ENCODE assay signal across 30 cellular contexts in genomic region chr19:35861640-35862160, GRCh38. TPM values are rescaled to one million over a fixed set of nuclear protein-coding genes. Genes with fewer than 3 reads are reported as not detected.
DNase-seq lines count a peak whose midpoint lies in the region; ATAC-seq and TF ChIP-seq lines count a peak whose summit lies in the region.
"Had no signal": no experiment of that assay in that cellular context is flagged by ENCODE, and none has a peak within 500 bp of the region (broad histone marks: within the 10 kb centered on the region; RNA-seq: fewer than 3 reads in every experiment).

No MANE protein-coding gene starts in this region.

- H2AFZ ChIP-seq in H9 (ENCODE audit: low read length): no peak overlapping the region

- H3K4me3 ChIP-seq in ectodermal cell (ENCODE audit: insufficient read depth, low read depth, low read length) (peak overlapping the region; percentile 39), iPS-20b (ENCODE audit: low read length) (peak overlapping the region; percentile 53)
- H3K4me3 ChIP-seq: prostate gland, SK-N-MC, tibial artery had no signal

- H3K27ac ChIP-seq in H9 (ENCODE audit: insufficient read length, low read depth, low read length) (no peak overlapping the region), ectodermal cell (ENCODE audit: insufficient read depth, low read depth, low read length, poor library complexity, severe bottlenecking) (peak overlapping the region; percentile 72), iPS-20b (ENCODE audit: low read length) (no peak overlapping the region), caudate nucleus (ENCODE audit: low read depth, low read length) (no peak overlapping the region)
- H3K27ac ChIP-seq: BLaER1 treated with 17β-estradiol and CSF1 and Interleukin-3, amounts not matched to agents 10 nM and 100 nM; prostate gland; SK-N-MC; tibial artery had no signal

- H3K23ac ChIP-seq in H9 (ENCODE audit: insufficient read length, low read depth, low read length): no peak overlapping the region

- H3K36me3 Mint-ChIP-seq in H9 (ENCODE audit: insufficient read depth in 1 of 3, low read depth in 3 of 3) (peaks cover 3 to 4% (median 4%) of the 10 kb centered on the region in 3 experiments; a peak in 3 of 7 replicates), progenitor cell of endocrine pancreas (ENCODE audit: insufficient read depth) (peaks cover 29% of the 10 kb centered on the region)

- H2BK20ac ChIP-seq in H9 (ENCODE audit: low read depth, low read length, poor library complexity, severe bottlenecking): no peak overlapping the region

- 0 out of 2 replicates have a peak overlapping the region, but pooled peaks have one; percentile 19 for H3K14ac ChIP-seq in H9 (ENCODE audit: insufficient read depth, low read length)

- H2BK12ac ChIP-seq in H9 (ENCODE audit: insufficient read length, low read depth, low read length): no peak overlapping the region

- H3K4me2 ChIP-seq in H9 (ENCODE audit: insufficient read depth, insufficient read length, low read length): peak overlapping the region; percentile 71
- H3K4me2 ChIP-seq: BLaER1 treated with 17β-estradiol and CSF1 and Interleukin-3, amounts not matched to agents 10 nM and 100 nM had no signal

- H3K4me3 Mint-ChIP-seq in H9: peak overlapping the region; percentile 62 to 81
- H3K4me3 Mint-ChIP-seq in progenitor cell of endocrine pancreas (ENCODE audit: low read depth): peak overlapping the region; percentile 71
- H3K4me3 Mint-ChIP-seq: effector memory CD8-positive, alpha-beta T cell; T-helper 1 cell treated with Interleukin-12 subunit alpha and Interleukin-12 subunit beta and Interleukin-4 antibody, amounts not matched to agents 30 μg/mL and 1 μg/mL, for 36 hours had no signal

- no peak overlapping the region for H4K8ac ChIP-seq in H9 (replicated peaks; ENCODE audit: insufficient read length, low read depth, low read length)

- DNase-seq in H9 (no peak), progenitor cell of endocrine pancreas (ENCODE audit: low spot score, unreplicated experiment) (no peak), NCI-H524 treated with DMSO at 0.1 percent for 48 hours (lab: John Stamatoyannopoulos, UW) (no peak), caudate nucleus (lab: John Stamatoyannopoulos, UW) (no peak)
- DNase-seq: activated CD4-positive, alpha-beta T cell treated with anti-CD3 and anti-CD28 coated beads, Interleukin-2, amount 50 U/mL, for 1 hour; activated CD4-positive, CD25-positive, alpha-beta regulatory T cell; activated naive CD4-positive, alpha-beta T cell; activated T-cell treated with anti-CD3 and anti-CD28 coated beads, Interleukin-2, amount 50 U/mL, for 72 hours; central memory CD4-positive, alpha-beta T cell; cortex of kidney; effector memory CD8-positive, alpha-beta T cell; mammary epithelial cell; NCI-H1092; NCI-H1694; stimulated activated CD4-positive, alpha-beta T cell treated with anti-CD3 and anti-CD28 coated beads, Interleukin-12 subunit alpha, Interleukin-12 subunit beta, amount 100 ng/mL, for 4 hours; stimulated activated CD4-positive, alpha-beta T cell treated with anti-CD3 and anti-CD28 coated beads, Interleukin-2, amount 100 ng/mL, for 48 hours; tibial artery had no signal

- H3K36me3 ChIP-seq in ectodermal cell (ENCODE audit: control insufficient read depth, insufficient read depth, low read length): peaks cover 3% of the 10 kb centered on the region
- no peaks in the 10 kb centered on the region for H3K36me3 ChIP-seq in iPS-20b (ENCODE audit: insufficient read depth, low read depth, low read length)
- H3K36me3 ChIP-seq: BLaER1 treated with 17β-estradiol and CSF1 and Interleukin-3, amounts not matched to agents 10 nM and 100 nM; prostate gland; tibial artery had no signal

- H2AK5ac ChIP-seq in H9 (ENCODE audit: insufficient read length, low read length): no peak overlapping the region

- H3K79me1 ChIP-seq in H9 (ENCODE audit: insufficient read depth, low read depth, low read length, poor library complexity, severe bottlenecking): no peaks in the 10 kb centered on the region

- H3K9me3 Mint-ChIP-seq in H9 (no peaks in the 10 kb centered on the region; a peak in 1 of 5 replicates), progenitor cell of endocrine pancreas (ENCODE audit: low read depth) (no peaks in the 10 kb centered on the region)
- H3K9me3 Mint-ChIP-seq: activated T-cell treated with anti-CD3 and anti-CD28 coated beads, Interleukin-2, amount 50 U/mL, for 72 hours; effector memory CD8-positive, alpha-beta T cell; T-helper 1 cell treated with Interleukin-12 subunit alpha and Interleukin-12 subunit beta and Interleukin-4 antibody, amounts not matched to agents 30 μg/mL and 1 μg/mL, for 36 hours had no signal

- no peak overlapping the region for H2BK120ac ChIP-seq in H9 (ENCODE audit: low read depth, low read length, poor library complexity, severe bottlenecking)

- peaks cover 3% of the 10 kb centered on the region for H4K20me1 ChIP-seq in H9 (ENCODE audit: control insufficient read depth, insufficient read depth, insufficient read length)

- H2BK15ac ChIP-seq in H9 (ENCODE audit: low read depth, low read length): no peak overlapping the region

- H3K9me3 ChIP-seq in H9 (ENCODE audit: control insufficient read depth, low read depth, low read length) (no peaks in the 10 kb centered on the region), ectodermal cell (ENCODE audit: control insufficient read depth, low read length) (no peaks in the 10 kb centered on the region), iPS-20b (ENCODE audit: insufficient read depth, low read depth, low read length) (no peaks in the 10 kb centered on the region)
- H3K9me3 ChIP-seq: prostate gland had no signal

- ATAC-seq in SK-N-SH treated with all-trans-retinoic acid at 6 μM for 48 hours: no peak
- ATAC-seq: effector memory CD8-positive, alpha-beta T cell; sciatic nerve had no signal

- H3K79me2 ChIP-seq in H9 (ENCODE audit: insufficient read depth, low read length): no peaks in the 10 kb centered on the region

- H3K27me3 Mint-ChIP-seq in H9 (ENCODE audit: low read depth): peaks cover 92% of the 10 kb centered on the region
- H3K27me3 Mint-ChIP-seq in progenitor cell of endocrine pancreas: peaks cover 20% of the 10 kb centered on the region

- peaks cover 10% of the 10 kb centered on the region for H3K23me2 ChIP-seq in H9 (ENCODE audit: insufficient read length, low read depth, low read length, poor library complexity, severe bottlenecking)

- no peak overlapping the region for H3K27ac Mint-ChIP-seq in H9
- peak overlapping the region; percentile 90 for H3K27ac Mint-ChIP-seq in progenitor cell of endocrine pancreas
- H3K27ac Mint-ChIP-seq: activated T-cell treated with anti-CD3 and anti-CD28 coated beads, Interleukin-2, amount 50 U/mL, for 72 hours; effector memory CD8-positive, alpha-beta T cell; T-helper 1 cell treated with Interleukin-12 subunit alpha and Interleukin-12 subunit beta and Interleukin-4 antibody, amounts not matched to agents 30 μg/mL and 1 μg/mL, for 36 hours had no signal

- no peak overlapping the region for H4K5ac ChIP-seq in H9 (ENCODE audit: insufficient read length, low read depth, low read length)

- no peak overlapping the region for H2BK5ac ChIP-seq in H9 (ENCODE audit: insufficient read length, low read length)

- no peaks in the 10 kb centered on the region for H3K4me1 ChIP-seq in H9 (ENCODE audit: insufficient read depth, low read length)
- peaks cover 20% of the 10 kb centered on the region for H3K4me1 ChIP-seq in ectodermal cell (ENCODE audit: control insufficient read depth, insufficient read depth, low read length)
- no peaks in the 10 kb centered on the region for H3K4me1 ChIP-seq in iPS-20b (ENCODE audit: insufficient read depth, low read length)
- H3K4me1 ChIP-seq: prostate gland had no signal

- WGBS in H9 (ENCODE audit: extremely low coverage, insufficient read length, low lambda C conversion rate): no CpG with 5 or more reads among the region's 19 CpGs
- 47 to 52% methylated on average over 19 of the region's 19 CpGs for WGBS in ectodermal cell, 2 experiments

- H3K56ac ChIP-seq in H9 (ENCODE audit: insufficient read length, low read depth, low read length): no peak overlapping the region

- H3K27me3 ChIP-seq in H9 (ENCODE audit: insufficient read depth, low read length) (peaks cover 4% of the 10 kb centered on the region; the same call in 1 of the 2 replicates), ectodermal cell (ENCODE audit: control insufficient read depth, insufficient read depth, low read length, poor library complexity, severe bottlenecking) (peaks cover 59% of the 10 kb centered on the region), iPS-20b (ENCODE audit: insufficient read depth, low read length) (peaks cover 72% of the 10 kb centered on the region)

- no peak overlapping the region for H3T11ph ChIP-seq in H9 (ENCODE audit: low read length)

- no peak overlapping the region for H3K18ac ChIP-seq in H9 (ENCODE audit: insufficient read length, low read depth, low read length)

- H3K4me1 Mint-ChIP-seq in H9 (peaks cover 9 to 13% of the 10 kb centered on the region in 2 experiments), progenitor cell of endocrine pancreas (ENCODE audit: low read depth) (peaks cover 35% of the 10 kb centered on the region)

- H3K9ac ChIP-seq in H9 (ENCODE audit: extremely low read depth, insufficient read length, low read length) (peak overlapping the region; percentile 0), iPS-20b (ENCODE audit: low read depth, low read length) (no peak overlapping the region; the same call in 1 of the 2 replicates)
- H3K9ac ChIP-seq: BLaER1 treated with 17β-estradiol and CSF1 and Interleukin-3, amounts not matched to agents 10 nM and 100 nM had no signal

- no peak for TF ChIP-seq CTCF in H9 (conservative IDR thresholded peaks at IDR 0.05)
- no peak for TF ChIP-seq CTCF in progenitor cell of endocrine pancreas (IDR thresholded peaks at IDR 0.05; ENCODE audit: unreplicated experiment)

- no peak overlapping the region for H3K4ac ChIP-seq in H9 (ENCODE audit: low read depth, low read length)

- H4K91ac ChIP-seq in H9 (ENCODE audit: insufficient read length, low read depth, low read length): no peak overlapping the region

RNA-seq across cellular contexts. Expression of gene KIRREL2, which starts 5.0 kb away (rescaled TPM):
- 3.1 and 3.6 TPM in 2 replicates for total RNA-seq in H9 (2021)
- polyA plus RNA-seq in ectodermal cell (2013, experiment 1 of 4): 10.8 TPM
- 11.1 TPM for polyA plus RNA-seq in ectodermal cell (2013, experiment 2 of 4)
- polyA plus RNA-seq in ectodermal cell (2013, experiment 3 of 4): 10.9 TPM
- 11.4 TPM for polyA plus RNA-seq in ectodermal cell (2013, experiment 4 of 4)
- total RNA-seq in progenitor cell of endocrine pancreas: 97.5 and 100.0 TPM in 2 replicates
- total RNA-seq: mammary epithelial cell had no signal

RNA-seq across cellular contexts. Expression of gene APLP1, which starts 6.7 kb away (rescaled TPM):
- 29.9 and 36.9 TPM in 2 replicates for total RNA-seq in H9 (2021)
- polyA plus RNA-seq in ectodermal cell (2013, experiment 1 of 4): 259 TPM
- 250 TPM for polyA plus RNA-seq in ectodermal cell (2013, experiment 2 of 4)
- polyA plus RNA-seq in ectodermal cell (2013, experiment 3 of 4): 227 TPM
- polyA plus RNA-seq in ectodermal cell (2013, experiment 4 of 4): 275 TPM
- 134 and 135 TPM in 2 replicates for total RNA-seq in progenitor cell of endocrine pancreas

RNA-seq across cellular contexts. Expression of gene NPHS1, which starts 9.4 kb away (rescaled TPM):
- total RNA-seq in H9 (2021): 0.83 and 1.1 TPM in 2 replicates
- 0.83 TPM for polyA plus RNA-seq in ectodermal cell (2013, experiment 1 of 4)
- 1.2 TPM for polyA plus RNA-seq in ectodermal cell (2013, experiment 2 of 4)
- polyA plus RNA-seq in ectodermal cell (2013, experiment 3 of 4): 1.4 TPM
- polyA plus RNA-seq in ectodermal cell (2013, experiment 4 of 4): 1.3 TPM
- 15.7 and 17.5 TPM in 2 replicates for total RNA-seq in progenitor cell of endocrine pancreas
- total RNA-seq: fibroblast of villous mesenchyme, G401, left colon, mammary epithelial cell, OCI-LY7, sciatic nerve had no signal
- polyA plus RNA-seq: esophagus, mammary epithelial cell had no signal

RNA-seq across cellular contexts. Expression of gene NFKBID, which starts 38.6 kb away (rescaled TPM):
- total RNA-seq in H9 (2021) (18.4 and 18.8 TPM in 2 replicates), progenitor cell of endocrine pancreas (11.4 and 13.9 TPM in 2 replicates)
- polyA plus RNA-seq in ectodermal cell (2013, experiment 1 of 4): 6.9 TPM
- polyA plus RNA-seq in ectodermal cell (2013, experiment 2 of 4): 8.1 TPM
- 5.7 TPM for polyA plus RNA-seq in ectodermal cell (2013, experiment 3 of 4)
- polyA plus RNA-seq in ectodermal cell (2013, experiment 4 of 4): 10.5 TPM

RNA-seq across cellular contexts. Expression of gene HCST, which starts 40.6 kb away (rescaled TPM):
- total RNA-seq in H9 (2021): 0.68 and 1.8 TPM in 2 replicates
- polyA plus RNA-seq in ectodermal cell (2013, experiment 1 of 4): not detected
- polyA plus RNA-seq in ectodermal cell (2013, experiment 2 of 4): not detected
- polyA plus RNA-seq in ectodermal cell (2013, experiment 3 of 4): not detected
- not detected for polyA plus RNA-seq in ectodermal cell (2013, experiment 4 of 4)
- total RNA-seq in progenitor cell of endocrine pancreas: 1.6 TPM in 1 of 2 replicates, not detected in the other
- total RNA-seq: G401 had no signal

Comparison
In these comparisons a context has a peak if more than half of its experiments do, and no peak if none do; other contexts are left out.
1. RNA of gene KIRREL2, which starts 5.0 kb away (total RNA-seq): 97.5 to 100.0 TPM in progenitor cell of endocrine pancreas; 3.1 to 3.6 TPM in H9; every median in the first group is over 10 times any median in the second.